ENCODE assay signal across 23 cellular contexts in the genomic region with DNA sequence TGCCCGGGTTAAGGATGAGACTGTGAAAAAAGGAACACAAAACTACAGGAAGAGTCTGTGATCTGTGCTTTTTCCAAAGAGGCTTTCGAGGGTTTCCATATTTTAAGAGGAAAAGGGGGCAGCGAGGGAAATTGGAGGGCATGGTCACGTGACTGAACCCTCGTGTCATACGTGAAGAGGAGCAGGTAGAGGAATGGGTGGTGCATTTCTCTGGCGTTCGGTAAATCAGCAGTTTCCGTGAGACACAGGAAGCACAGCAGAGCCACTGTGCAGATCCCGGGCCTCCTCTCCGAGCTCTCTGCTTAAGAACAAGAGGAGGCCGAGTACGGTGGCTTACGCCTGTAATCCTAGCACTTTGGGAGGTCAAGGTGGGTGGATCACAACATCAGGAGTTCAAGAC.
A peak's percentile ranks its signal among the peaks of the same experiment; 100 is the strongest.
DNase-seq lines count a peak whose midpoint lies in the region; ATAC-seq, FAIRE-seq and TF ChIP-seq lines count a peak whose summit lies in the region.
"Had no signal": no experiment of that assay in that cellular context is flagged by ENCODE, and none has a peak within 500 bp of the region (broad histone marks: within the 10 kb centered on the region; RNA-seq: fewer than 3 reads in every experiment).

No MANE protein-coding gene starts in this region.

- no peaks in the 10 kb centered on the region for H3K4me1 Mint-ChIP-seq in osteocyte (ENCODE audit: unreplicated experiment)
- H3K4me1 Mint-ChIP-seq in CD8-positive, alpha-beta memory T cell = no peaks in the 10 kb centered on the region
- H3K4me1 Mint-ChIP-seq: CD14-positive monocyte had no signal

- 47% methylated on average over 14 of the region's 14 CpGs for WGBS in A549 (ENCODE audit: missing lambda C conversion rate)
- 16% methylated on average over 14 of the region's 14 CpGs for WGBS in HepG2 (ENCODE audit: low lambda C conversion rate)
- WGBS in spleen, 5 donors = 70 to 84% (median 79%) methylated on average over 14 of the region's 14 CpGs

- TF ChIP-seq POLR2A in A549 (IDR thresholded peaks at IDR 0.05; ENCODE audit: low read length) (no peak), HepG2 (IDR thresholded peaks at IDR 0.05; ENCODE audit: insufficient read depth in 1 of 2, low read depth in 2 of 2, low read length in 2 of 2) (no peak), spleen (IDR thresholded peaks at IDR 0.05) (no peak)

- no peak overlapping the region for H3K4me2 ChIP-seq in A549
- H3K4me2 ChIP-seq in BLaER1 treated with 17β-estradiol and CSF1 and Interleukin-3, amounts not matched to agents 10 nM and 100 nM = peak overlapping the region; percentile 42 to 85 (median 70); a peak in 20 of 22 replicates
- no peak overlapping the region for H3K4me2 ChIP-seq in HepG2 (ENCODE audit: low read depth, low read length)

- CTCF ChIA-PET in A549 (lab: Yijun Ruan, JAX) (interaction anchor here (0.9 to 1.2 kb wide), 3 partner anchors 35 to 187 kb away, joined by 3 read pairs; no protein-coding TSS in a partner anchor), HepG2 (lab: Yijun Ruan, JAX; ENCODE audit: low intra/inter-chr PET ratio, low total read pairs) (no interaction called here)
- CTCF ChIA-PET in CD8-positive, alpha-beta memory T cell (lab: Charles Lee) = no interaction called here

- POLR2A ChIA-PET in A549 (lab: Yijun Ruan, JAX) (no interaction called here), HepG2 (lab: Yijun Ruan, JAX) (no interaction called here)
- POLR2A ChIA-PET in CD8-positive, alpha-beta memory T cell (lab: Charles Lee) = interaction anchor here (0.6 kb wide), 1 partner anchor 1220 kb away, joined by 3 read pairs; no protein-coding TSS in a partner anchor

- H3K36me3 Mint-ChIP-seq in osteocyte (ENCODE audit: unreplicated experiment) = no peaks in the 10 kb centered on the region
- no peaks in the 10 kb centered on the region for H3K36me3 Mint-ChIP-seq in CD8-positive, alpha-beta memory T cell
- H3K36me3 Mint-ChIP-seq: CD14-positive monocyte had no signal

- no peaks in the 10 kb centered on the region for H3K79me2 ChIP-seq in HepG2 (ENCODE audit: insufficient read depth, low read length)

- no peak overlapping the region for H3K27ac ChIP-seq in A549
- no peak overlapping the region for H3K27ac ChIP-seq in BLaER1 treated with 17β-estradiol and CSF1 and Interleukin-3, amounts not matched to agents 10 nM and 100 nM
- no peak overlapping the region for H3K27ac ChIP-seq in HepG2 (ENCODE audit: extremely low read length, insufficient read depth, low read length)
- no peak overlapping the region for H3K27ac ChIP-seq in spleen
- H3K27ac ChIP-seq in CD8-positive, alpha-beta memory T cell (ENCODE audit: low read depth, low read length) = no peak overlapping the region
- H3K27ac ChIP-seq: SJCRH30 had no signal

- no peaks in the 10 kb centered on the region for H3K27me3 Mint-ChIP-seq in osteocyte (ENCODE audit: unreplicated experiment)
- H3K27me3 Mint-ChIP-seq in CD8-positive, alpha-beta memory T cell = peaks cover 7 to 13% of the 10 kb centered on the region in 2 donors

- no peaks in the 10 kb centered on the region for H3K36me3 ChIP-seq in BLaER1 treated with 17β-estradiol and CSF1 and Interleukin-3, amounts not matched to agents 10 nM and 100 nM
- H3K36me3 ChIP-seq in HepG2 (replicated peaks in 1 of 2; ENCODE audit: control insufficient read depth in 1 of 2, insufficient read depth in 2 of 2, low read length in 2 of 2) (no peaks in the 10 kb centered on the region), spleen (no peaks in the 10 kb centered on the region)
- H3K36me3 ChIP-seq in CD8-positive, alpha-beta memory T cell (ENCODE audit: insufficient read depth, low read length) = no peaks in the 10 kb centered on the region
- H3K36me3 ChIP-seq: HAP-1, SJCRH30 had no signal

- ATAC-seq in A549 (no peak), HepG2 (no peak), GM19395 (IDR thresholded peaks at IDR 0.05; ENCODE audit: unreplicated experiment) (no peak)
- ATAC-seq: SK-N-SH treated with all-trans-retinoic acid at 6 μM for 48 hours had no signal

- no peak overlapping the region for H2AFZ ChIP-seq in HepG2 (ENCODE audit: low read length)

- H4K20me1 ChIP-seq in BLaER1 treated with 17β-estradiol and CSF1 and Interleukin-3, amounts not matched to agents 10 nM and 100 nM = no peaks in the 10 kb centered on the region
- H4K20me1 ChIP-seq in HepG2 (ENCODE audit: insufficient read depth, low read length) = no peaks in the 10 kb centered on the region

- DNase-seq in A549 (ENCODE audit: low read depth in 1 of 2, low spot score in 1 of 2) = no peak
- DNase-seq in HepG2 (ENCODE audit: low spot score) = no peak
- peak; percentile 49 for DNase-seq in osteocyte (ENCODE audit: extremely low spot score, unreplicated experiment)
- no peak for DNase-seq in spleen
- DNase-seq in CD8-positive, alpha-beta memory T cell = no peak
- DNase-seq: GOT3, HFFc6, KBM-7, MV-4-11, NCI-H1105, NCI-H1436 treated with DMSO at 0.1 percent for 48 hours, NCI-H187 treated with DMSO at 0.1 percent for 48 hours, NCI-H524, NCI-H748 treated with DMSO at 0.1 percent for 48 hours, SJCRH30 had no signal

- no peak for FAIRE-seq in A549 (lab: Jason Lieb, UNC)
- no peak for FAIRE-seq in HepG2 (lab: Jason Lieb, UNC)
- FAIRE-seq: D721Med, G401.6, RCC 7860 had no signal

- TF ChIP-seq RAD21 in A549 (conservative IDR thresholded peaks at IDR 0.05 in 1 of 2, IDR thresholded peaks at IDR 0.05 in 1 of 2) (no peak), HepG2 (CRISPR knock-in tag; IDR thresholded peaks at IDR 0.05) (no peak)

- peaks cover 6% of the 10 kb centered on the region for H3K9me3 Mint-ChIP-seq in osteocyte (ENCODE audit: unreplicated experiment)
- no peaks in the 10 kb centered on the region for H3K9me3 Mint-ChIP-seq in CD8-positive, alpha-beta memory T cell

- TF ChIP-seq CTCF in A549 (IDR thresholded peaks at IDR 0.05) (no peak), HepG2 (CRISPR knock-in tag; IDR thresholded peaks at IDR 0.05) (no peak), osteocyte (IDR thresholded peaks at IDR 0.05) (no peak), spleen (IDR thresholded peaks at IDR 0.05 in 8 of 11, conservative IDR thresholded peaks at IDR 0.05 in 3 of 11) (no peak)

- no peak for TF ChIP-seq EP300 in A549 (IDR thresholded peaks at IDR 0.05)
- TF ChIP-seq EP300 in HepG2 (IDR thresholded peaks at IDR 0.05; ENCODE audit: low read depth in 2 of 2, low read length in 2 of 2) = no peak
- no peak for TF ChIP-seq EP300 in HepG2 (CRISPR knock-in tag; IDR thresholded peaks at IDR 0.05; ENCODE audit: borderline replicate concordance)

- H3K9me3 ChIP-seq in A549 (no peaks in the 10 kb centered on the region), HepG2 (ENCODE audit: low read length) (no peaks in the 10 kb centered on the region), spleen (no peaks in the 10 kb centered on the region)
- peaks cover 8 to 14% (median 11%) of the 10 kb centered on the region in 11 experiments for H3K9me3 ChIP-seq in BLaER1 treated with 17β-estradiol and CSF1 and Interleukin-3, amounts not matched to agents 10 nM and 100 nM (replicated peaks in 1 of 11)
- H3K9me3 ChIP-seq in CD8-positive, alpha-beta memory T cell (ENCODE audit: low read length) = no peaks in the 10 kb centered on the region
- H3K9me3 ChIP-seq: HAP-1, SJCRH30 had no signal

- BruUV-seq in HepG2 (replicated peaks; lab: Mats Ljungman, UMichigan) = no TSS peak

- no peak overlapping the region for H3K9ac ChIP-seq in BLaER1 treated with 17β-estradiol and CSF1 and Interleukin-3, amounts not matched to agents 10 nM and 100 nM
- no peak overlapping the region for H3K9ac ChIP-seq in HepG2 (ENCODE audit: insufficient read depth, low read depth, low read length)

- H3K4me3 ChIP-seq in A549 = no peak overlapping the region
- no peak overlapping the region for H3K4me3 ChIP-seq in BLaER1 treated with 17β-estradiol and CSF1 and Interleukin-3, amounts not matched to agents 10 nM and 100 nM
- no peak overlapping the region for H3K4me3 ChIP-seq in HepG2 (replicated peaks in 1 of 3; ENCODE audit: insufficient read depth in 1 of 3, low read depth in 2 of 3, low read length in 3 of 3)
- no peak overlapping the region for H3K4me3 ChIP-seq in spleen
- H3K4me3 ChIP-seq in CD8-positive, alpha-beta memory T cell (ENCODE audit: low read length) = no peak overlapping the region
- H3K4me3 ChIP-seq: HAP-1, SJCRH30 had no signal

- intact Hi-C loops in HepG2 (cut with micrococcal nuclease; ENCODE audit: unreplicated experiment) = no loop called here
- intact Hi-C loops in spleen (cut with DNase I; ENCODE audit: low total_unique reads) = no loop called here

- H3K4me1 ChIP-seq in A549 = no peaks in the 10 kb centered on the region
- peaks cover 10 to 49% (median 41%) of the 10 kb centered on the region in 10 experiments for H3K4me1 ChIP-seq in BLaER1 treated with 17β-estradiol and CSF1 and Interleukin-3, amounts not matched to agents 10 nM and 100 nM
- no peaks in the 10 kb centered on the region for H3K4me1 ChIP-seq in HepG2 (ENCODE audit: insufficient read depth, low read length)
- H3K4me1 ChIP-seq in spleen = no peaks in the 10 kb centered on the region
- no peaks in the 10 kb centered on the region for H3K4me1 ChIP-seq in CD8-positive, alpha-beta memory T cell (ENCODE audit: insufficient read depth, low read length)
- H3K4me1 ChIP-seq: HAP-1, SJCRH30 had no signal

- in situ Hi-C loops in HepG2 (cut with HindIII; ENCODE audit: extremely low pct_ligation_motif_present, low pct_unique_long_range_greater_than_20kb) = no loop called here

- H3K27me3 ChIP-seq in BLaER1 treated with 17β-estradiol and CSF1 and Interleukin-3, amounts not matched to agents 10 nM and 100 nM = peaks cover 0 to 21% (median 0%) of the 10 kb centered on the region in 11 experiments; a peak in 7 of 22 replicates
- H3K27me3 ChIP-seq in HepG2 (ENCODE audit: control insufficient read depth in 1 of 2, insufficient read depth in 2 of 2, low read length in 2 of 2) (peaks cover 4 to 81% of the 10 kb centered on the region in 2 experiments; a peak in 4 of 5 replicates), spleen (replicated peaks in 1 of 7) (no peaks in the 10 kb centered on the region)
- H3K27me3 ChIP-seq in CD8-positive, alpha-beta memory T cell (ENCODE audit: insufficient read depth, low read length, poor library complexity, severe bottlenecking) = no peaks in the 10 kb centered on the region
- H3K27me3 ChIP-seq: SJCRH30 had no signal

- no peak overlapping the region for H3K27ac Mint-ChIP-seq in osteocyte (ENCODE audit: unreplicated experiment)
- H3K27ac Mint-ChIP-seq in CD8-positive, alpha-beta memory T cell = peak overlapping the region in 1 of 8 donors; percentile 32
- H3K27ac Mint-ChIP-seq: CD14-positive monocyte, HFFc6 had no signal

- H3K4me3 Mint-ChIP-seq in osteocyte (ENCODE audit: unreplicated experiment) = no peak overlapping the region
- H3K4me3 Mint-ChIP-seq in CD8-positive, alpha-beta memory T cell = no peak overlapping the region
- H3K4me3 Mint-ChIP-seq: CD14-positive monocyte, HFFc6 had no signal

TF ChIP-seq in A549, 52 proteins besides CTCF, POLR2A, EP300 and RAD21 (continues in another document):
- TF ChIP-seq EHMT2 (IDR thresholded peaks at IDR 0.05; ENCODE audit: low read depth) = no peak

TF ChIP-seq in HepG2, 621 proteins besides CTCF, POLR2A, EP300 and RAD21 (continues in another document):
- TF ChIP-seq ELF1 (CRISPR knock-in tag; IDR thresholded peaks at IDR 0.05) = no peak
- no peak for TF ChIP-seq TBX3 (IDR thresholded peaks at IDR 0.05; ENCODE audit: borderline replicate concordance)

Comparison
In these comparisons a context has a peak if more than half of its experiments do, and no peak if none do; other contexts are left out.
1. H3K4me2 ChIP-seq: peak in BLaER1 treated with 17β-estradiol and CSF1 and Interleukin-3, amounts not matched to agents 10 nM and 100 nM (11 of 11); none in A549 (single experiment) and HepG2 (single experiment).